30 cellular contexts compared by ENCODE assay signal in genomic region chr1:218887141-218887925, GRCh38.
DNase-seq lines count a peak whose midpoint lies in the region; TF ChIP-seq lines count a peak whose summit lies in the region.
"Had no signal": no experiment of that assay in that cellular context is flagged by ENCODE, and none has a peak within 500 bp of the region (broad histone marks: within the 10 kb centered on the region; RNA-seq: fewer than 3 reads in every experiment).

No MANE protein-coding gene starts in this region.

- H3K27me3 Mint-ChIP-seq in glutamatergic neuron (ENCODE audit: unreplicated experiment): no peaks in the 10 kb centered on the region
- H3K27me3 Mint-ChIP-seq: activated naive CD8-positive, alpha-beta T cell treated with anti-CD3 and anti-CD28 coated beads for 36 hours; CD4-positive, alpha-beta T cell; T-helper 17 cell had no signal

- H3K4me1 ChIP-seq in mammary epithelial cell (ENCODE audit: insufficient read depth, low read length): peaks cover 29% of the 10 kb centered on the region
- H3K4me1 ChIP-seq: pancreas, uterus had no signal

- intact Hi-C loops in mammary epithelial cell (cut with micrococcal nuclease): no loop called here

- H3K9me3 ChIP-seq in MG63 (no peaks in the 10 kb centered on the region), mammary epithelial cell (replicated peaks; ENCODE audit: insufficient read depth, low read length) (no peaks in the 10 kb centered on the region)
- H3K9me3 ChIP-seq: esophagus muscularis mucosa, pancreas, testis, uterus had no signal

- TF ChIP-seq CTCF in mammary epithelial cell (conservative IDR thresholded peaks at IDR 0.05 in 1 of 2, IDR thresholded peaks at IDR 0.05 in 1 of 2; ENCODE audit: extremely low read depth in 1 of 2, insufficient read depth in 1 of 2, low read depth in 1 of 2, low read length in 2 of 2) (no peak), glutamatergic neuron (IDR thresholded peaks at IDR 0.05; ENCODE audit: partially characterized antibody, unreplicated experiment) (no peak)

- BruUV-seq in mammary epithelial cell (replicated peaks; lab: Mats Ljungman, UMichigan): no TSS peak

- in situ Hi-C loops in mammary epithelial cell (cut with MboI; ENCODE audit: low sequenced_read_pairs in 2 of 2): no loop called here

- dilution Hi-C loops in mammary epithelial cell (cut with HindIII; ENCODE audit: low sequenced_read_pairs): no loop called here

- peak overlapping the region; percentile 67 for H3K27ac ChIP-seq in mammary epithelial cell (ENCODE audit: insufficient read depth, low read depth, low read length)
- H3K27ac ChIP-seq: heart left ventricle, HL-60, pancreas, testis, uterus had no signal

- no peak overlapping the region for H3K4me3 ChIP-seq in MG63
- no peak overlapping the region for H3K4me3 ChIP-seq in mammary epithelial cell (replicated peaks in 1 of 3; ENCODE audit: insufficient read depth in 1 of 3, low read depth in 2 of 3, low read length in 3 of 3)
- H3K4me3 ChIP-seq: esophagus muscularis mucosa, heart left ventricle, lung, pancreas, testis, uterus had no signal

- H3K4me1 Mint-ChIP-seq in glutamatergic neuron (ENCODE audit: low read depth, unreplicated experiment): no peaks in the 10 kb centered on the region
- H3K4me1 Mint-ChIP-seq: activated naive CD8-positive, alpha-beta T cell treated with anti-CD3 and anti-CD28 coated beads for 36 hours; T-helper 17 cell had no signal

- H3K27me3 ChIP-seq in MG63 (no peaks in the 10 kb centered on the region), mammary epithelial cell (ENCODE audit: insufficient read depth, low read length) (no peaks in the 10 kb centered on the region)
- H3K27me3 ChIP-seq: esophagus muscularis mucosa, pancreas, testis, uterus had no signal

- H3K36me3 ChIP-seq in MG63 (no peaks in the 10 kb centered on the region), mammary epithelial cell (ENCODE audit: insufficient read depth, low read length) (no peaks in the 10 kb centered on the region)
- H3K36me3 ChIP-seq: esophagus muscularis mucosa, heart left ventricle, pancreas, uterus had no signal

- H3K79me2 ChIP-seq in mammary epithelial cell (ENCODE audit: insufficient read depth, low read length): no peaks in the 10 kb centered on the region

- peak overlapping the region; percentile 44 for H3K4me2 ChIP-seq in mammary epithelial cell (ENCODE audit: insufficient read depth, low read depth, low read length)

- H4K20me1 ChIP-seq in mammary epithelial cell (ENCODE audit: insufficient read depth, low read length): no peaks in the 10 kb centered on the region

- H3K9me3 Mint-ChIP-seq in glutamatergic neuron (ENCODE audit: unreplicated experiment): no peaks in the 10 kb centered on the region
- H3K9me3 Mint-ChIP-seq: activated naive CD8-positive, alpha-beta T cell treated with anti-CD3 and anti-CD28 coated beads for 36 hours had no signal

- peak overlapping the region; percentile 83 for H2AFZ ChIP-seq in mammary epithelial cell (ENCODE audit: low read depth, low read length)

- 15% methylated on average over 5 of the region's 5 CpGs for WGBS in mammary epithelial cell (ENCODE audit: low coverage, missing lambda C conversion rate)

- no peak overlapping the region for H3K4me3 Mint-ChIP-seq in glutamatergic neuron (ENCODE audit: unreplicated experiment)
- H3K4me3 Mint-ChIP-seq: activated naive CD8-positive, alpha-beta T cell treated with anti-CD3 and anti-CD28 coated beads for 36 hours; activated T-cell treated with anti-CD3 and anti-CD28 coated beads, Interleukin-2, amount 50 U/mL, for 4 hours; CD4-positive, alpha-beta T cell; neural crest cell; T-helper 17 cell had no signal

- H3K9ac ChIP-seq in mammary epithelial cell (ENCODE audit: insufficient read depth, low read length): no peak overlapping the region

- CTCF ChIA-PET in mammary epithelial cell (lab: Charles Lee; ENCODE audit: low non-redundant PET): interaction anchor here (0.7 kb wide), 1 partner anchor 30 kb away, joined by 4 read pairs; no protein-coding TSS in a partner anchor

- no peak overlapping the region for H3K27ac Mint-ChIP-seq in glutamatergic neuron (ENCODE audit: unreplicated experiment)
- H3K27ac Mint-ChIP-seq: activated naive CD8-positive, alpha-beta T cell treated with anti-CD3 and anti-CD28 coated beads for 36 hours; CD4-positive, alpha-beta T cell; T-helper 17 cell had no signal

- DNase-seq in COLO829 (ENCODE audit: low spot score) (peak; percentile 20), MG63 (peak; percentile 46), mammary epithelial cell (peak; percentile 40), kidney tubule cell (ENCODE audit: low spot score) (peak; percentile 55), glutamatergic neuron (no peak), iPS-NIHi7 (ENCODE audit: extremely low spot score) (no peak), NOMO-1 treated with dmso at 0.1 percent for 144 hours (lab: John Stamatoyannopoulos, UW; ENCODE audit: unreplicated experiment) (no peak), middle frontal gyrus (ENCODE audit: extremely low spot score, low spot score) (no peak)
- DNase-seq: activated gamma-delta T cell; activated naive CD8-positive, alpha-beta T cell treated with anti-CD3 and anti-CD28 coated beads for 36 hours; activated T-cell treated with anti-CD3 and anti-CD28 coated beads, Interleukin-2, amount 50 U/mL, for 4 hours; CD4-positive, alpha-beta T cell; central memory CD4-positive, alpha-beta T cell; HCEC 1CT; Karpas-422; MV-4-11; NCI-H1436 treated with DMSO at 0.1 percent for 48 hours; NCI-H2107; NCI-H774; pancreas; stimulated activated CD4-positive, alpha-beta T cell treated with anti-CD3 and anti-CD28 coated beads, Interleukin-2, amount 100 ng/mL, for 24 hours; stimulated activated naive CD8-positive, alpha-beta T cell treated with anti-CD3 and anti-CD28 coated beads, Interleukin-15, Interleukin-2, amounts not matched to agents 100 U/mL and 50 U/mL, for 24 hours; T-helper 17 cell had no signal

- no peaks in the 10 kb centered on the region for H3K36me3 Mint-ChIP-seq in glutamatergic neuron (ENCODE audit: unreplicated experiment)
- H3K36me3 Mint-ChIP-seq: activated naive CD8-positive, alpha-beta T cell treated with anti-CD3 and anti-CD28 coated beads for 36 hours had no signal

Comparison
In these comparisons a context has a peak if more than half of its experiments do, and no peak if none do; other contexts are left out.
1. DNase-seq: peak in COLO829 (single experiment), MG63 (single experiment), mammary epithelial cell (single experiment) and kidney tubule cell (single experiment); none in glutamatergic neuron (single experiment), iPS-NIHi7 (single experiment), NOMO-1 treated with dmso at 0.1 percent for 144 hours (single experiment) and middle frontal gyrus (single experiment).